9 cellular contexts compared by ENCODE assay signal in genomic region chr1:109482796-109483638, GRCh38. TPM values are rescaled to one million over a fixed set of nuclear protein-coding genes. Genes with fewer than 3 reads are reported as not detected.
A peak's percentile ranks its signal among the peaks of the same experiment; 100 is the strongest.
DNase-seq lines count a peak whose midpoint lies in the region; ATAC-seq and TF ChIP-seq lines count a peak whose summit lies in the region.
"Had no signal": no experiment of that assay in that cellular context is flagged by ENCODE, and none has a peak within 500 bp of the region (broad histone marks: within the 10 kb centered on the region; RNA-seq: fewer than 3 reads in every experiment).

No MANE protein-coding gene starts in this region.

- intact Hi-C loops in left lung (cut with DNase I) = no loop called here

- peak overlapping the region; percentile 87 to 95 (median 90) for H3K27ac Mint-ChIP-seq in CD4-positive, CD25-positive, alpha-beta regulatory T cell
- H3K27ac Mint-ChIP-seq in stimulated activated naive CD8-positive, alpha-beta T cell treated with anti-CD3 and anti-CD28 coated beads, Interleukin-15, Interleukin-2, amounts not matched to agents 100 ng/mL and 50 ng/mL, for 24 hours = peak overlapping the region; percentile 77

- peak overlapping the region; percentile 63 for H3K27ac ChIP-seq in CD4-positive, CD25-positive, alpha-beta regulatory T cell (ENCODE audit: insufficient read depth, low read length, poor library complexity, severe bottlenecking)
- H3K27ac ChIP-seq in left lung = no peak overlapping the region

- peak overlapping the region; percentile 90 for H3K4me3 ChIP-seq in CD4-positive, CD25-positive, alpha-beta regulatory T cell (ENCODE audit: low read depth, low read length)
- peak overlapping the region; percentile 41 to 64 for H3K4me3 ChIP-seq in left lung

- peak; percentile 42 to 45 for ATAC-seq in CD4-positive, CD25-positive, alpha-beta regulatory T cell (ENCODE audit: low read depth in 2 of 2)
- peak; percentile 10 for ATAC-seq in GM19397 (IDR thresholded peaks at IDR 0.05; ENCODE audit: unreplicated experiment)
- ATAC-seq in HG03442 (IDR thresholded peaks at IDR 0.05; ENCODE audit: unreplicated experiment) = peak; percentile 13
- peak; percentile 22 for ATAC-seq in left lung

- H3K4me3 Mint-ChIP-seq in CD4-positive, CD25-positive, alpha-beta regulatory T cell = peak overlapping the region; percentile 89 to 97 (median 96)
- peak overlapping the region; percentile 92 for H3K4me3 Mint-ChIP-seq in stimulated activated naive CD8-positive, alpha-beta T cell treated with anti-CD3 and anti-CD28 coated beads, Interleukin-15, Interleukin-2, amounts not matched to agents 100 ng/mL and 50 ng/mL, for 24 hours

- H3K36me3 ChIP-seq in CD4-positive, CD25-positive, alpha-beta regulatory T cell (ENCODE audit: control insufficient read depth, insufficient read depth, low read length) = no peaks in the 10 kb centered on the region
- H3K36me3 ChIP-seq in left lung = peaks cover 0 to 6% of the 10 kb centered on the region in 2 donors

- no peak for TF ChIP-seq CTCF in left lung (IDR thresholded peaks at IDR 0.05)

- H3K4me1 Mint-ChIP-seq in CD4-positive, CD25-positive, alpha-beta regulatory T cell = peaks cover 0 to 39% (median 29%) of the 10 kb centered on the region in 4 donors
- peaks cover 30% of the 10 kb centered on the region for H3K4me1 Mint-ChIP-seq in stimulated activated naive CD8-positive, alpha-beta T cell treated with anti-CD3 and anti-CD28 coated beads, Interleukin-15, Interleukin-2, amounts not matched to agents 100 ng/mL and 50 ng/mL, for 24 hours (ENCODE audit: low read depth)

- no peaks in the 10 kb centered on the region for H3K9me3 Mint-ChIP-seq in CD4-positive, CD25-positive, alpha-beta regulatory T cell
- no peaks in the 10 kb centered on the region for H3K9me3 Mint-ChIP-seq in stimulated activated naive CD8-positive, alpha-beta T cell treated with anti-CD3 and anti-CD28 coated beads, Interleukin-15, Interleukin-2, amounts not matched to agents 100 ng/mL and 50 ng/mL, for 24 hours

- peaks cover 8% of the 10 kb centered on the region for H3K36me3 Mint-ChIP-seq in CD4-positive, CD25-positive, alpha-beta regulatory T cell
- H3K36me3 Mint-ChIP-seq in stimulated activated naive CD8-positive, alpha-beta T cell treated with anti-CD3 and anti-CD28 coated beads, Interleukin-15, Interleukin-2, amounts not matched to agents 100 ng/mL and 50 ng/mL, for 24 hours (ENCODE audit: low read depth) = peaks cover 3% of the 10 kb centered on the region

- H3K27me3 ChIP-seq in CD4-positive, CD25-positive, alpha-beta regulatory T cell (ENCODE audit: control insufficient read depth, insufficient read depth, low read length) = no peaks in the 10 kb centered on the region
- peaks cover 0 to 25% of the 10 kb centered on the region in 2 donors for H3K27me3 ChIP-seq in left lung

- peaks cover 20% of the 10 kb centered on the region for H3K4me1 ChIP-seq in CD4-positive, CD25-positive, alpha-beta regulatory T cell (ENCODE audit: control insufficient read depth, insufficient read depth, low read length, poor library complexity, severe bottlenecking)
- peaks cover 10 to 21% of the 10 kb centered on the region in 2 donors for H3K4me1 ChIP-seq in left lung

- peak in 2 of 3 donors; percentile 20 to 42 for DNase-seq in CD4-positive, CD25-positive, alpha-beta regulatory T cell
- DNase-seq in T follicular helper cell (ENCODE audit: low read depth) (peak; percentile 27), left lung (peak in 1 of 2 donors; percentile 46), NCI-H1417 treated with DMSO at 0.1 percent for 48 hours (lab: John Stamatoyannopoulos, UW) (no peak)
- DNase-seq in central memory CD4-positive, alpha-beta T cell = peak; percentile 38

- peaks cover 13% of the 10 kb centered on the region for H3K27me3 Mint-ChIP-seq in CD4-positive, CD25-positive, alpha-beta regulatory T cell
- H3K27me3 Mint-ChIP-seq in stimulated activated naive CD8-positive, alpha-beta T cell treated with anti-CD3 and anti-CD28 coated beads, Interleukin-15, Interleukin-2, amounts not matched to agents 100 ng/mL and 50 ng/mL, for 24 hours = peaks cover 16% of the 10 kb centered on the region

- H3K9me3 ChIP-seq in CD4-positive, CD25-positive, alpha-beta regulatory T cell (ENCODE audit: control insufficient read depth in 2 of 2, low read length in 2 of 2) = no peaks in the 10 kb centered on the region
- no peaks in the 10 kb centered on the region for H3K9me3 ChIP-seq in left lung

RNA-seq across cellular contexts. Expression of gene ATXN7L2, which starts 0.7 kb away (rescaled TPM):
- total RNA-seq in CD4-positive, CD25-positive, alpha-beta regulatory T cell = 13.2 TPM
- polyA plus RNA-seq in CD4-positive, CD25-positive, alpha-beta regulatory T cell = 1 to 10 TPM; 4.7 to 8.0 (median 5.6) TPM
- total RNA-seq in left lung = 1 to 10 TPM; 4.7 to 5.6 TPM

RNA-seq across cellular contexts. Expression of gene CYB561D1, which starts 10.9 kb away (rescaled TPM):
- 30.7 TPM for total RNA-seq in CD4-positive, CD25-positive, alpha-beta regulatory T cell
- 10 to 100 TPM; 11.5 to 22.7 (median 18.7) TPM for polyA plus RNA-seq in CD4-positive, CD25-positive, alpha-beta regulatory T cell
- 10 to 100 TPM; 11.3 to 14.9 TPM for total RNA-seq in left lung

RNA-seq across cellular contexts. Expression of gene SYPL2, which starts 16.7 kb away (rescaled TPM):
- not detected for total RNA-seq in CD4-positive, CD25-positive, alpha-beta regulatory T cell
- polyA plus RNA-seq in CD4-positive, CD25-positive, alpha-beta regulatory T cell = not detected
- 1 to 10 TPM; 3.6 to 4.5 TPM for total RNA-seq in left lung

RNA-seq across cellular contexts. Expression of gene AMIGO1, which starts 26.5 kb away (rescaled TPM):
- total RNA-seq in CD4-positive, CD25-positive, alpha-beta regulatory T cell = 6.6 TPM
- polyA plus RNA-seq in CD4-positive, CD25-positive, alpha-beta regulatory T cell = 10 to 100 TPM in 3 of 4 donors, 1 to 10 TPM in 1; 5.2 to 17.1 (median 11.8) TPM
- 1 to 10 TPM; 4.1 to 8.1 TPM for total RNA-seq in left lung

RNA-seq across cellular contexts. Expression of gene GPR61, which starts 56.7 kb away (rescaled TPM):
- 0.20 TPM for total RNA-seq in CD4-positive, CD25-positive, alpha-beta regulatory T cell
- under 1 TPM in 2 of 4 donors, not detected in 2; 0.43 TPM for polyA plus RNA-seq in CD4-positive, CD25-positive, alpha-beta regulatory T cell
- total RNA-seq in left lung = not detected
- total RNA-seq: HT1080 had no signal
